ENCODE assay signal across 32 cellular contexts in genomic region chr9:24897826-24898225, GRCh38.
"Had no signal": no experiment of that assay in that cellular context is flagged by ENCODE, and none has a peak within 500 bp of the region (broad histone marks: within the 10 kb centered on the region; RNA-seq: fewer than 3 reads in every experiment).

No MANE protein-coding gene starts in this region.

- H3K4me1 ChIP-seq: body of pancreas, breast epithelium had no signal

- H3K4me3 ChIP-seq: body of pancreas, breast epithelium had no signal

- H3K36me3 ChIP-seq: brain microvascular endothelial cell, breast epithelium, WERI-Rb-1 had no signal

- DNase-seq: activated CD4-positive, alpha-beta memory T cell treated with anti-CD3 and anti-CD28 coated beads, Interleukin-2, amount 10 ng/mL, durations not matched to agents 7 days and 5 days; activated CD4-positive, alpha-beta T cell treated with anti-CD3 and anti-CD28 coated beads for 1 hour; activated CD4-positive, alpha-beta T cell treated with anti-CD3 and anti-CD28 coated beads for 36 hours; activated CD4-positive, alpha-beta T cell treated with anti-CD3 and anti-CD28 coated beads for 48 hours; activated CD4-positive, alpha-beta T cell treated with anti-CD3 and anti-CD28 coated beads, Interleukin-2, amount 10 ng/mL, durations not matched to agents 7 days and 5 days; activated CD4-positive, alpha-beta T cell treated with anti-CD3 and anti-CD28 coated beads, Interleukin-2, amount 50 U/mL, for 48 hours; activated CD4-positive, CD25-positive, alpha-beta regulatory T cell; activated CD8-positive, alpha-beta memory T cell treated with anti-CD3 and anti-CD28 coated beads for 24 hours; activated CD8-positive, alpha-beta memory T cell treated with anti-CD3 and anti-CD28 coated beads, Interleukin-2, amount 10 ng/mL, durations not matched to agents 7 days and 5 days; activated CD8-positive, alpha-beta memory T cell treated with anti-CD3 and anti-CD28 coated beads, Interleukin-2, amount 50 U/mL, for 48 hours; activated CD8-positive, alpha-beta T cell treated with anti-CD3 and anti-CD28 coated beads, Interleukin-2, amount 10 ng/mL, durations not matched to agents 7 days and 5 days; activated effector memory CD4-positive, alpha-beta T cell treated with Interleukin-2 at 50 U/mL for 16 hours; activated gamma-delta T cell; activated naive CD4-positive, alpha-beta T cell treated with anti-CD3 and anti-CD28 coated beads, Interleukin-2, amount 10 ng/mL, durations not matched to agents 7 days and 5 days; activated naive CD4-positive, alpha-beta T cell treated with Interleukin-2 at 50 U/mL for 16 hours; activated naive CD8-positive, alpha-beta T cell treated with anti-CD3 and anti-CD28 coated beads, Interleukin-2, amount 10 ng/mL, durations not matched to agents 7 days and 5 days; activated naive CD8-positive, alpha-beta T cell treated with anti-CD3 and anti-CD28 coated beads, Interleukin-2, amount 50 U/mL, for 24 hours; activated T-cell treated with anti-CD3 and anti-CD28 coated beads, Interleukin-2, amount 50 U/mL, for 24 hours; activated T-cell treated with anti-CD3 and anti-CD28 coated beads, Interleukin-2, amount 50 U/mL, for 48 hours; amygdala; body of pancreas; brain microvascular endothelial cell; central memory CD4-positive, alpha-beta T cell; SW 1271; T-helper 1 cell; T-helper 2 cell; T-helper 9 cell; WERI-Rb-1 had no signal

- H3K27me3 ChIP-seq: body of pancreas, brain microvascular endothelial cell, breast epithelium had no signal

- H3K9me3 ChIP-seq: body of pancreas had no signal

- H3K27ac ChIP-seq: body of pancreas, brain microvascular endothelial cell, breast epithelium, WERI-Rb-1 had no signal

- FAIRE-seq: astrocyte had no signal

- ATAC-seq: activated CD4-positive, alpha-beta T cell treated with anti-CD3 and anti-CD28 coated beads for 36 hours; activated CD4-positive, CD25-positive, alpha-beta regulatory T cell treated with anti-CD3 and anti-CD28 coated beads, Interleukin-2, amount 50 U/mL, for 24 hours; activated CD8-positive, alpha-beta memory T cell treated with anti-CD3 and anti-CD28 coated beads, Interleukin-2, amount 10 ng/mL, durations not matched to agents 7 days and 5 days; activated CD8-positive, alpha-beta T cell treated with anti-CD3 and anti-CD28 coated beads, Interleukin-2, amount 10 ng/mL, durations not matched to agents 7 days and 5 days; activated naive CD8-positive, alpha-beta T cell treated with anti-CD3 and anti-CD28 coated beads, Interleukin-2, amount 50 U/mL, for 24 hours; body of pancreas; WTC11 had no signal
